In genomic region chr5:6717247-6717646, GRCh38 we compare ENCODE assay signal across 14 cellular contexts. TPM values are rescaled to one million over a fixed set of nuclear protein-coding genes. Genes with fewer than 3 reads are reported as not detected.
A peak's percentile ranks its signal among the peaks of the same experiment; 100 is the strongest.
DNase-seq lines count a peak whose midpoint lies in the region; ATAC-seq and TF ChIP-seq lines count a peak whose summit lies in the region.
"Had no signal": no experiment of that assay in that cellular context is flagged by ENCODE, and none has a peak within 500 bp of the region (broad histone marks: within the 10 kb centered on the region; RNA-seq: fewer than 3 reads in every experiment).

No MANE protein-coding gene starts in this region.

- peak overlapping the region; percentile 36 for H3K27ac Mint-ChIP-seq in activated CD4-positive, alpha-beta T cell treated with anti-CD3 and anti-CD28 coated beads, Interleukin-2, amount 10 ng/mL, durations not matched to agents 7 days and 5 days
- H3K27ac Mint-ChIP-seq in endodermal cell: no peak overlapping the region

- ATAC-seq in PC-3: no peak
- no peak for ATAC-seq in gastrocnemius medialis

- no peak overlapping the region for H3K14ac ChIP-seq in mesenchymal stem cell (ENCODE audit: low read length in 2 of 2)

- H3K36me3 Mint-ChIP-seq in activated CD4-positive, alpha-beta T cell treated with anti-CD3 and anti-CD28 coated beads, Interleukin-2, amount 10 ng/mL, durations not matched to agents 7 days and 5 days (ENCODE audit: low read depth): peaks cover 32% of the 10 kb centered on the region
- H3K36me3 Mint-ChIP-seq in endodermal cell (ENCODE audit: low read depth): no peaks in the 10 kb centered on the region

- H3K18ac ChIP-seq in mesenchymal stem cell (ENCODE audit: low read depth in 1 of 2, low read length in 2 of 2): no peak overlapping the region

- no peak for TF ChIP-seq CTCF in PC-3 (conservative IDR thresholded peaks at IDR 0.05; ENCODE audit: low read depth, low read length)
- no peak for TF ChIP-seq CTCF in endodermal cell (conservative IDR thresholded peaks at IDR 0.05)
- TF ChIP-seq CTCF in gastrocnemius medialis (IDR thresholded peaks at IDR 0.05 in 4 of 5, conservative IDR thresholded peaks at IDR 0.05 in 1 of 5): no peak

- H4K8ac ChIP-seq in mesenchymal stem cell (ENCODE audit: low read length): no peak overlapping the region

- no peak overlapping the region for H3K9ac ChIP-seq in PC-3 (ENCODE audit: low read length)
- H3K9ac ChIP-seq in endodermal cell (ENCODE audit: extremely low read depth, low read length, poor library complexity, severe bottlenecking): no peak overlapping the region
- H3K9ac ChIP-seq in mesenchymal stem cell (ENCODE audit: low read length): no peak overlapping the region

- peak overlapping the region; percentile 84 for H3K4me2 ChIP-seq in PC-3 (ENCODE audit: low read length)
- H3K4me2 ChIP-seq in mesenchymal stem cell (ENCODE audit: low read length, poor library complexity, severe bottlenecking): no peak overlapping the region

- H3K4me3 Mint-ChIP-seq in activated CD4-positive, alpha-beta T cell treated with anti-CD3 and anti-CD28 coated beads, Interleukin-2, amount 10 ng/mL, durations not matched to agents 7 days and 5 days: no peak overlapping the region
- no peak overlapping the region for H3K4me3 Mint-ChIP-seq in endodermal cell

- H3K4me1 Mint-ChIP-seq in activated CD4-positive, alpha-beta T cell treated with anti-CD3 and anti-CD28 coated beads, Interleukin-2, amount 10 ng/mL, durations not matched to agents 7 days and 5 days: peaks cover 66% of the 10 kb centered on the region
- H3K4me1 Mint-ChIP-seq in endodermal cell: peaks cover 36% of the 10 kb centered on the region

- H3K4me3 ChIP-seq in PC-3 (ENCODE audit: low read length) (peak overlapping the region; percentile 87), endodermal cell (ENCODE audit: low read length) (peak overlapping the region; percentile 70), gastrocnemius medialis (no peak overlapping the region), mesenchymal stem cell (ENCODE audit: insufficient read depth in 1 of 2, low read depth in 1 of 2, low read length in 2 of 2) (no peak overlapping the region)

- no peaks in the 10 kb centered on the region for H3F3A ChIP-seq in PC-3 (ENCODE audit: low read length, unreplicated experiment)

- BruUV-seq in PC-3 (replicated peaks; lab: Mats Ljungman, UMichigan): no TSS peak

- no peak overlapping the region for H2BK120ac ChIP-seq in mesenchymal stem cell (ENCODE audit: low read depth, low read length)

- no peak overlapping the region for H2AFZ ChIP-seq in PC-3 (ENCODE audit: low read length)
- no peak overlapping the region for H2AFZ ChIP-seq in mesenchymal stem cell (ENCODE audit: low read depth, low read length)

- H2BK12ac ChIP-seq in mesenchymal stem cell (ENCODE audit: low read length in 2 of 2): no peak overlapping the region

- CTCF ChIA-PET in activated CD4-positive, alpha-beta T cell treated with anti-CD3 and anti-CD28 coated beads, Interleukin-2, amount 10 ng/mL, durations not matched to agents 7 days and 5 days (lab: Charles Lee): interaction anchor here (1.3 to 1.4 kb wide), 2 partner anchors 8 to 15 kb away, joined by 3 read pairs; no protein-coding TSS in a partner anchor
- CTCF ChIA-PET in PC-3 (lab: Charles Lee): no interaction called here

- no peak overlapping the region for H3K4ac ChIP-seq in mesenchymal stem cell (ENCODE audit: low read depth in 1 of 2, low read length in 2 of 2)

- H3K9me3 ChIP-seq in PC-3 (ENCODE audit: low read length): no peaks in the 10 kb centered on the region
- no peaks in the 10 kb centered on the region for H3K9me3 ChIP-seq in endodermal cell (ENCODE audit: control insufficient read depth, low read length)
- no peaks in the 10 kb centered on the region for H3K9me3 ChIP-seq in gastrocnemius medialis
- no peaks in the 10 kb centered on the region for H3K9me3 ChIP-seq in mesenchymal stem cell (ENCODE audit: control insufficient read depth, low read length)

- peaks cover 32% of the 10 kb centered on the region for H3K4me1 ChIP-seq in PC-3 (ENCODE audit: insufficient read depth, low read length)
- peaks cover 6% of the 10 kb centered on the region for H3K4me1 ChIP-seq in endodermal cell (ENCODE audit: control insufficient read depth, insufficient read depth, low read length)
- H3K4me1 ChIP-seq in gastrocnemius medialis: peaks cover 69 to 75% of the 10 kb centered on the region in 2 donors
- H3K4me1 ChIP-seq in mesenchymal stem cell (ENCODE audit: control insufficient read depth, insufficient read depth, low read depth, low read length): peaks cover 32% of the 10 kb centered on the region

- no peaks in the 10 kb centered on the region for H3K27me3 Mint-ChIP-seq in activated CD4-positive, alpha-beta T cell treated with anti-CD3 and anti-CD28 coated beads, Interleukin-2, amount 10 ng/mL, durations not matched to agents 7 days and 5 days
- H3K27me3 Mint-ChIP-seq in endodermal cell (ENCODE audit: insufficient read depth): no peaks in the 10 kb centered on the region

- H3K27ac ChIP-seq in PC-3 (ENCODE audit: low read length) (no peak overlapping the region), endodermal cell (ENCODE audit: low read depth, low read length) (no peak overlapping the region), gastrocnemius medialis (peak overlapping the region; percentile 41 to 95 (median 77)), mesenchymal stem cell (ENCODE audit: low read length, poor library complexity, severe bottlenecking) (no peak overlapping the region)

- no peak overlapping the region for H2BK5ac ChIP-seq in mesenchymal stem cell (ENCODE audit: low read depth, low read length, poor library complexity, severe bottlenecking)

- POLR2A ChIA-PET in activated CD4-positive, alpha-beta T cell treated with anti-CD3 and anti-CD28 coated beads, Interleukin-2, amount 10 ng/mL, durations not matched to agents 7 days and 5 days (lab: Charles Lee): no interaction called here
- POLR2A ChIA-PET in PC-3 (lab: Charles Lee; ENCODE audit: unreplicated experiment): no interaction called here

- no peak for TF ChIP-seq POLR2A in gastrocnemius medialis (IDR thresholded peaks at IDR 0.05)

- intact Hi-C loops in PC-3 (cut with micrococcal nuclease) (no loop called here), gastrocnemius medialis (cut with DNase I; ENCODE audit: low total_unique reads) (loop anchor here (2.0 to 10.0 kb wide), 4 partner anchors 16 to 1292 kb away; partner anchors contain the start of genes ICE1 and MED10), cardiac septum (cut with DNase I) (no loop called here)

- in situ Hi-C loops in gastrocnemius medialis (cut with MboI; ENCODE audit: low sequenced_read_pairs in 4 of 4): loop anchor here in 1 of 4 donors (10.0 kb wide), 1 partner anchor 82 kb away; the partner anchor contains the start of genes NSUN2 and SRD5A1

- H3K23ac ChIP-seq in mesenchymal stem cell (ENCODE audit: low read length in 2 of 2): peak overlapping the region in 1 of 2 experiments; percentile 63

- H3K9me2 ChIP-seq in PC-3 (replicated peaks; ENCODE audit: low read length): no peaks in the 10 kb centered on the region

- no peak overlapping the region for H2BK15ac ChIP-seq in mesenchymal stem cell (ENCODE audit: low read depth, poor library complexity, severe bottlenecking)

- H3K79me2 ChIP-seq in PC-3 (ENCODE audit: low read length): peaks cover 81% of the 10 kb centered on the region

- no peaks in the 10 kb centered on the region for H3K27me3 ChIP-seq in PC-3 (ENCODE audit: low read length)
- no peaks in the 10 kb centered on the region for H3K27me3 ChIP-seq in endodermal cell (ENCODE audit: control insufficient read depth, insufficient read depth, low read length, poor library complexity, severe bottlenecking)
- no peaks in the 10 kb centered on the region for H3K27me3 ChIP-seq in gastrocnemius medialis
- no peaks in the 10 kb centered on the region for H3K27me3 ChIP-seq in mesenchymal stem cell (ENCODE audit: control insufficient read depth in 1 of 2, insufficient read depth in 1 of 2, low read length in 2 of 2)

- peaks cover 67% of the 10 kb centered on the region for H4K20me1 ChIP-seq in PC-3 (ENCODE audit: low read length)

- no peak overlapping the region for H4K91ac ChIP-seq in mesenchymal stem cell (ENCODE audit: low read length)

- peaks cover 16% of the 10 kb centered on the region for H3K36me3 ChIP-seq in PC-3 (ENCODE audit: low read depth, low read length)
- peaks cover 14% of the 10 kb centered on the region for H3K36me3 ChIP-seq in endodermal cell (ENCODE audit: control insufficient read depth, insufficient read depth, low read length)
- no peaks in the 10 kb centered on the region for H3K36me3 ChIP-seq in gastrocnemius medialis
- H3K36me3 ChIP-seq in mesenchymal stem cell (ENCODE audit: control insufficient read depth in 1 of 2, insufficient read depth in 2 of 2, low read depth in 1 of 2, low read length in 2 of 2): peaks cover 0 to 23% of the 10 kb centered on the region in 2 experiments

- peaks cover 3% of the 10 kb centered on the region for H3K79me1 ChIP-seq in mesenchymal stem cell (replicated peaks; ENCODE audit: low read length, poor library complexity, severe bottlenecking)

- H2AK5ac ChIP-seq in mesenchymal stem cell (ENCODE audit: low read length, severe bottlenecking): no peak overlapping the region

- DNase-seq in activated CD4-positive, alpha-beta T cell treated with anti-CD3 and anti-CD28 coated beads, Interleukin-2, amount 10 ng/mL, durations not matched to agents 7 days and 5 days: no peak
- DNase-seq in activated CD4-positive, alpha-beta T cell treated with anti-CD3 and anti-CD28 coated beads for 1 hour: no peak
- DNase-seq in PC-3 (no peak), endodermal cell (no peak), gastrocnemius medialis (no peak), mesenchymal stem cell (no peak), cardiac septum (ENCODE audit: low spot score) (no peak), NCI-H2029 (lab: John Stamatoyannopoulos, UW) (no peak)
- DNase-seq: activated CD4-positive, alpha-beta T cell treated with anti-CD3 and anti-CD28 coated beads for 48 hours; DMS53; foreskin melanocyte; kidney; NCI-H1930; small intestine had no signal

- H3K9me3 Mint-ChIP-seq in activated CD4-positive, alpha-beta T cell treated with anti-CD3 and anti-CD28 coated beads, Interleukin-2, amount 10 ng/mL, durations not matched to agents 7 days and 5 days: no peaks in the 10 kb centered on the region
- no peaks in the 10 kb centered on the region for H3K9me3 Mint-ChIP-seq in endodermal cell

RNA-seq across cellular contexts. Expression of gene TENT4A, which starts 4.0 kb away (rescaled TPM):
- total RNA-seq in activated CD4-positive, alpha-beta T cell treated with anti-CD3 and anti-CD28 coated beads, Interleukin-2, amount 10 ng/mL, durations not matched to agents 7 days and 5 days: 10 to 100 TPM; 37.4 to 41.9 TPM
- total RNA-seq in PC-3 (2014; rRNA removed): 39.3 and 42.4 TPM in 2 replicates
- total RNA-seq in endodermal cell: 10 to 100 TPM; 25.5 to 32.7 TPM
- 28.5 TPM for polyA plus RNA-seq in endodermal cell (2013, experiment 1 of 2)
- 31.3 TPM for polyA plus RNA-seq in endodermal cell (2013, experiment 2 of 2)
- 10 to 100 TPM; 11.9 to 15.2 (median 12.7) TPM for total RNA-seq in gastrocnemius medialis
- 18.7 TPM for polyA plus RNA-seq in mesenchymal stem cell (2013, experiment 1 of 2)
- polyA plus RNA-seq in mesenchymal stem cell (2013, experiment 2 of 2): 19.1 TPM
- 18.4 TPM for total RNA-seq in cardiac septum

Comparison
In these comparisons a context has a peak if more than half of its experiments do, and no peak if none do; other contexts are left out.
1. H3K27ac ChIP-seq: peak in gastrocnemius medialis (4 of 4); none in PC-3 (single experiment), endodermal cell (single experiment) and mesenchymal stem cell (single experiment).
2. H3K4me3 ChIP-seq: peak in PC-3 (single experiment) and endodermal cell (single experiment); none in gastrocnemius medialis (0 of 4) and mesenchymal stem cell (0 of 2).